In genomic region chr7:43577485-43577951, GRCh38 we compare ENCODE assay signal across 12 cellular contexts. TPM values are rescaled to one million over a fixed set of nuclear protein-coding genes. Genes with fewer than 3 reads are reported as not detected.
DNase-seq lines count a peak whose midpoint lies in the region; ATAC-seq, FAIRE-seq and TF ChIP-seq lines count a peak whose summit lies in the region.
"Had no signal": no experiment of that assay in that cellular context is flagged by ENCODE, and none has a peak within 500 bp of the region (broad histone marks: within the 10 kb centered on the region; RNA-seq: fewer than 3 reads in every experiment).

No MANE protein-coding gene starts in this region.

- H3K79me2 ChIP-seq in K562 (ENCODE audit: control insufficient read depth, insufficient read depth, low read length) (no peaks in the 10 kb centered on the region), osteoblast (ENCODE audit: insufficient read depth, low read length) (no peaks in the 10 kb centered on the region)

- no TSS peak for BruUV-seq in K562 (replicated peaks; lab: Mats Ljungman, UMichigan)

- WGBS in K562 (ENCODE audit: insufficient coverage, low coverage, missing lambda C conversion rate): 2% methylated on average over 6 of the region's 6 CpGs
- WGBS in neuronal stem cell (ENCODE audit: extremely low coverage in 2 of 2, insufficient read length in 2 of 2, insufficient replicate concordance in 1 of 2), 2 donors: no CpG with 5 or more reads among the region's 6 CpGs

- in situ Hi-C loops in K562 (cut with MboI): no loop called here

- TF ChIP-seq RAD21 in K562 (CRISPR knock-in tag; conservative IDR thresholded peaks at IDR 0.05 in 1 of 2, IDR thresholded peaks at IDR 0.05 in 1 of 2): 0 out of 4 replicates have a peak, but pooled peaks of 1 of the 2 experiments have one; percentile 6

- TF ChIP-seq CTCF in NB4 (IDR thresholded peaks at IDR 0.05; ENCODE audit: low read depth, low read length) (no peak), K562 (IDR thresholded peaks at IDR 0.05 in 2 of 3, conservative IDR thresholded peaks at IDR 0.05 in 1 of 3; ENCODE audit: insufficient read depth in 2 of 3, low read depth in 1 of 3, low read length in 3 of 3) (no peak), osteoblast (IDR thresholded peaks at IDR 0.05; ENCODE audit: extremely low read depth, low read depth, low read length) (no peak), GM20000 (IDR thresholded peaks at IDR 0.05; ENCODE audit: extremely low read depth, missing control alignments) (no peak)

- H4K20me1 ChIP-seq in K562 (replicated peaks; ENCODE audit: control insufficient read depth, insufficient read depth, low read length): no peaks in the 10 kb centered on the region
- no peaks in the 10 kb centered on the region for H4K20me1 ChIP-seq in osteoblast (ENCODE audit: insufficient read depth, low read length)

- H2BK120ac ChIP-seq in neuronal stem cell (ENCODE audit: low read depth, low read length): no peak overlapping the region

- H4K8ac ChIP-seq in neuronal stem cell (ENCODE audit: low read depth, low read length): no peak overlapping the region

- TF ChIP-seq POLR2A in NB4 (IDR thresholded peaks at IDR 0.05; ENCODE audit: extremely low read depth, insufficient read length) (no peak), K562 (conservative IDR thresholded peaks at IDR 0.05) (no peak)

- FAIRE-seq in K562 (lab: Jason Lieb, UNC): peak; percentile 96

- H3K4me3 ChIP-seq in NB4 (ENCODE audit: low read depth, low read length) (no peak overlapping the region), K562 (no peak overlapping the region), neuronal stem cell (ENCODE audit: low read length in 2 of 2) (no peak overlapping the region), osteoblast (ENCODE audit: insufficient read depth, low read length) (no peak overlapping the region)
- H3K4me3 ChIP-seq: spleen had no signal

- no peaks in the 10 kb centered on the region for H3K79me1 ChIP-seq in neuronal stem cell (ENCODE audit: low read depth, low read length)

- no peak overlapping the region for H2BK12ac ChIP-seq in neuronal stem cell (ENCODE audit: low read length)

- CTCF ChIA-PET in K562 (lab: Yijun Ruan, JAX; ENCODE audit: low intra/inter-chr PET ratio): interaction anchor here (2.2 kb wide), 1 partner anchor 122 kb away, joined by 7 read pairs; no protein-coding TSS in a partner anchor

- H3K27ac ChIP-seq in K562 (ENCODE audit: extremely low read depth, low read depth, low read length): peak overlapping the region; percentile 51; the same call in 1 of the 3 replicates
- peak overlapping the region; percentile 31 for H3K27ac ChIP-seq in neuronal stem cell (replicated peaks; ENCODE audit: low read length)
- H3K27ac ChIP-seq in osteoblast (ENCODE audit: low read depth, low read length): no peak overlapping the region
- H3K27ac ChIP-seq: spleen had no signal

- peak overlapping the region; percentile 50 for H3K4me2 ChIP-seq in K562 (ENCODE audit: insufficient read depth, low read length)
- H3K4me2 ChIP-seq in neuronal stem cell (ENCODE audit: insufficient read depth, low read length, poor library complexity, severe bottlenecking): no peak overlapping the region
- H3K4me2 ChIP-seq in osteoblast (ENCODE audit: insufficient read depth, low read length): no peak overlapping the region

- TF ChIP-seq EP300 in K562 (IDR thresholded peaks at IDR 0.05; ENCODE audit: low read length): peak; percentile 64; the same call in 1 of the 2 replicates

- peak overlapping the region; percentile 70 for H2AFZ ChIP-seq in K562 (ENCODE audit: low read depth, low read length)
- H2AFZ ChIP-seq in neuronal stem cell (ENCODE audit: low read length): peak overlapping the region; percentile 66
- no peak overlapping the region for H2AFZ ChIP-seq in osteoblast (ENCODE audit: low read length)

- no peak overlapping the region for H2AK5ac ChIP-seq in neuronal stem cell (ENCODE audit: low read depth, low read length)

- no peak overlapping the region for H2BK15ac ChIP-seq in neuronal stem cell (ENCODE audit: low read length)

- H3K9me3 ChIP-seq in K562 (replicated peaks; ENCODE audit: control insufficient read depth, insufficient read depth, low read depth, low read length): no peaks in the 10 kb centered on the region; the same call in 1 of the 2 replicates
- H3K9me3 ChIP-seq in neuronal stem cell (replicated peaks in 1 of 2; ENCODE audit: control insufficient read depth in 2 of 2, insufficient read depth in 1 of 2, low read depth in 1 of 2, low read length in 2 of 2): peaks cover 0 to 6% of the 10 kb centered on the region in 2 donors
- no peaks in the 10 kb centered on the region for H3K9me3 ChIP-seq in osteoblast (ENCODE audit: low read depth, low read length)
- H3K9me3 ChIP-seq: spleen had no signal

- no peaks in the 10 kb centered on the region for H3K9me1 ChIP-seq in K562 (ENCODE audit: control insufficient read depth, insufficient read depth, low read length)

- no peak overlapping the region for H3K18ac ChIP-seq in neuronal stem cell (ENCODE audit: low read length)

- no peak overlapping the region for H3K14ac ChIP-seq in neuronal stem cell (ENCODE audit: low read length)

- no peak overlapping the region for H3K23ac ChIP-seq in neuronal stem cell (ENCODE audit: low read depth, low read length, poor library complexity)

- no peak overlapping the region for H4K91ac ChIP-seq in neuronal stem cell (ENCODE audit: low read depth, low read length, poor library complexity)

- intact Hi-C loops in K562 (cut with micrococcal nuclease): loop anchor here (5.0 kb wide), 1 partner anchor 120 kb away; no protein-coding TSS in a partner anchor

- H3K27me3 ChIP-seq in K562 (ENCODE audit: control insufficient read depth in 2 of 2, insufficient read depth in 2 of 2, low read length in 2 of 2) (no peaks in the 10 kb centered on the region; a peak in 1 of 5 replicates), neuronal stem cell (ENCODE audit: control insufficient read depth in 3 of 3, insufficient read depth in 3 of 3, low read depth in 1 of 3, low read length in 3 of 3) (no peaks in the 10 kb centered on the region), osteoblast (ENCODE audit: insufficient read depth, low read length) (no peaks in the 10 kb centered on the region)

- DNase-seq in SKM-1 treated with dmso at 0.1 percent for 144 hours (lab: John Stamatoyannopoulos, UW; ENCODE audit: unreplicated experiment) (peak; percentile 45), SKM-1 (lab: John Stamatoyannopoulos, UW; ENCODE audit: unreplicated experiment) (no peak), NB4 (ENCODE audit: low read depth) (peak; percentile 72), K562 (ENCODE audit: extremely low read depth in 1 of 4, low spot score in 3 of 4) (peak; percentile 73 to 93 (median 76)), neuronal stem cell (ENCODE audit: low spot score) (no peak), osteoblast (ENCODE audit: insufficient read length, low spot score, missing footprints) (no peak), GM20000 (ENCODE audit: low spot score) (no peak)
- no peak for DNase-seq in activated T-cell treated with anti-CD3 and anti-CD28 coated beads, Interleukin-2, amount 50 U/mL, for 48 hours
- DNase-seq: cerebellar nuclear complex, head of caudate nucleus, NCI-H2029, spleen had no signal

- peak; percentile 97 for ATAC-seq in K562

- H3K4me1 ChIP-seq in K562 (replicated peaks in 1 of 2; ENCODE audit: control insufficient read depth in 2 of 2, insufficient read depth in 2 of 2, low read length in 2 of 2) (peaks cover 4 to 24% of the 10 kb centered on the region in 2 experiments), neuronal stem cell (ENCODE audit: control insufficient read depth in 2 of 2, insufficient read depth in 1 of 2, low read depth in 1 of 2, low read length in 2 of 2) (peaks cover 2 to 4% of the 10 kb centered on the region in 2 donors), osteoblast (ENCODE audit: insufficient read depth, low read length) (peaks cover 17% of the 10 kb centered on the region)

- POLR2A ChIA-PET in K562 (lab: Yijun Ruan, JAX): no interaction called here

- H3K36me3 ChIP-seq in K562 (ENCODE audit: control insufficient read depth, insufficient read depth, low read length): no peaks in the 10 kb centered on the region
- H3K36me3 ChIP-seq in neuronal stem cell (replicated peaks in 1 of 2; ENCODE audit: control insufficient read depth in 2 of 2, insufficient read depth in 2 of 2, low read length in 2 of 2): no peaks in the 10 kb centered on the region
- H3K36me3 ChIP-seq in osteoblast (ENCODE audit: insufficient read depth, low read length): no peaks in the 10 kb centered on the region
- H3K36me3 ChIP-seq: spleen had no signal

- no peak overlapping the region for H2BK5ac ChIP-seq in neuronal stem cell (ENCODE audit: low read length)

- no peak overlapping the region for H3K4ac ChIP-seq in neuronal stem cell (ENCODE audit: low read length)

- H3K9ac ChIP-seq in K562 (ENCODE audit: insufficient read depth in 1 of 2, low read depth in 2 of 2, low read length in 2 of 2) (no peak overlapping the region), neuronal stem cell (ENCODE audit: low read depth, low read length, poor library complexity) (no peak overlapping the region)

RNA-seq across cellular contexts. Expression of gene STK17A, which starts 5.4 kb away (rescaled TPM):
- 5.0 and 18.0 TPM in 2 replicates for total RNA-seq in K562 (2011; cell fraction: chromatin; rRNA removed; ENCODE audit: low replicate concordance)
- total RNA-seq in K562 (2011; cell fraction: nucleolus; rRNA removed): 3.5 and 4.2 TPM in 2 replicates
- total RNA-seq in K562 (2011; cell fraction: nucleoplasm; rRNA removed): 8.7 and 17.8 TPM in 2 replicates
- 13.1 and 13.8 TPM in 2 replicates for total RNA-seq in K562 (2014; rRNA removed)
- 16.3 and 19.5 TPM in 2 replicates for total RNA-seq in K562 (2014; rRNA removed; fragmentation: Illumina TruSeq; extraction: Trizol)
- total RNA-seq in K562 (2015; rRNA removed; fragmentation: Illumina TruSeq; extraction: Trizol): 13.4 and 14.2 TPM in 2 replicates
- 12.3 and 13.7 TPM in 2 replicates for total RNA-seq in K562 (2021)
- 6.7 and 11.5 TPM in 2 replicates for polyA plus RNA-seq in K562 (2011; rRNA removed)
- polyA plus RNA-seq in K562 (2011; cell fraction: cytosol; rRNA removed): 2.1 and 2.4 TPM in 2 replicates
- 4.0 and 4.7 TPM in 2 replicates for polyA plus RNA-seq in K562 (2011; cell fraction: nucleus; rRNA removed)
- polyA plus RNA-seq in K562 (2012): 11.7 and 13.6 TPM in 2 replicates
- polyA plus RNA-seq in K562 (2014; fragmentation: Illumina TruSeq; extraction: Trizol): 12.3 and 14.6 TPM in 2 replicates
- 1 to 10 TPM; 3.4 to 3.5 TPM for polyA plus RNA-seq in K562 (2014; fragmentation: Nextera tagmentation; extraction: Ambion mirVana)
- 10.1 and 13.2 TPM in 2 replicates for polyA plus RNA-seq in K562 (2014; rRNA removed)
- 5.5 and 6.4 TPM in 2 replicates for polyA minus RNA-seq in K562 (2011; rRNA and poly(A)+ RNA removed)
- polyA minus RNA-seq in K562 (2011; cell fraction: cytosol; rRNA and poly(A)+ RNA removed): 3.1 and 3.6 TPM in 2 replicates
- polyA minus RNA-seq in K562 (2011; cell fraction: nucleus; rRNA and poly(A)+ RNA removed): 4.2 and 4.3 TPM in 2 replicates
- polyA plus RNA-seq in neuronal stem cell (2013, experiment 1 of 2): 5.4 TPM
- polyA plus RNA-seq in neuronal stem cell (2013, experiment 2 of 2): 5.6 TPM
- total RNA-seq in osteoblast: 95.2 and 109 TPM in 2 replicates

Comparison
In these comparisons a context has a peak if more than half of its experiments do, and no peak if none do; other contexts are left out.
1. DNase-seq: peak in SKM-1 treated with dmso at 0.1 percent for 144 hours (single experiment), NB4 (single experiment) and K562 (4 of 4); none in SKM-1 (single experiment), neuronal stem cell (single experiment), activated T-cell treated with anti-CD3 and anti-CD28 coated beads, Interleukin-2, amount 50 U/mL, for 48 hours (0 of 2), osteoblast (single experiment) and GM20000 (single experiment).